Comparison of ENCODE assay signal across 20 cellular contexts in the genomic region with DNA sequence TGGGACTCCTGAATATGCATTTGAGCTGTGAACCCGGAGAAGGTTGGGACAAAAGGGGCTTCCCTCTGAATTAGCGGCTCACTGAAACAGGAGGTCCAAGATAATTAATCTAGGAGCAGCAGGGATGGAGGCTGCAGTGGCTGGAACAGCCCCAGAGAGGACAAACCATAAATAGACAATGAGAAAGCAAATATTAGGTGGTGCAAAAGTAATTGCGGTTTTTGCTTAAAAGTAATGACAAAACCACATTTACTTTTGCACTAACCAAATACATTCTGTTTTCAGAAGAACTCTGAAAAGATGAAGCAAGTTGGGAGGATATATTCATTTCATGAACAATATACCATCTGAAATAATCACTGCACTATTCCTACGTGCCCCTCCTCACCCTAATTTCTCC.
DNase-seq lines count a peak whose midpoint lies in the region; ATAC-seq, FAIRE-seq and TF ChIP-seq lines count a peak whose summit lies in the region.
"Had no signal": no experiment of that assay in that cellular context is flagged by ENCODE, and none has a peak within 500 bp of the region (broad histone marks: within the 10 kb centered on the region; RNA-seq: fewer than 3 reads in every experiment).

No MANE protein-coding gene starts in this region.

- H3K79me2 ChIP-seq in HepG2 (ENCODE audit: insufficient read depth, low read length) = no peaks in the 10 kb centered on the region

- no peak overlapping the region for H3K27ac ChIP-seq in HepG2 (ENCODE audit: extremely low read length, insufficient read depth, low read length)
- H3K27ac ChIP-seq in right lobe of liver = no peak overlapping the region
- H3K27ac ChIP-seq in endodermal cell (ENCODE audit: low read depth, low read length) = peak overlapping the region; percentile 85
- H3K27ac ChIP-seq: 22Rv1 had no signal

- H3K36me3 ChIP-seq in HepG2 (replicated peaks in 1 of 2; ENCODE audit: control insufficient read depth in 1 of 2, insufficient read depth in 2 of 2, low read length in 2 of 2) (no peaks in the 10 kb centered on the region), right lobe of liver (no peaks in the 10 kb centered on the region), endodermal cell (ENCODE audit: control insufficient read depth, insufficient read depth, low read length) (no peaks in the 10 kb centered on the region)

- TF ChIP-seq CTCF in HepG2 (CRISPR knock-in tag; IDR thresholded peaks at IDR 0.05) (no peak), right lobe of liver (IDR thresholded peaks at IDR 0.05) (no peak), endodermal cell (conservative IDR thresholded peaks at IDR 0.05) (no peak), neural crest cell (conservative IDR thresholded peaks at IDR 0.05) (no peak), GM13977 (IDR thresholded peaks at IDR 0.05; ENCODE audit: extremely low read depth, insufficient read depth, missing control alignments) (no peak)

- H3K4me1 Mint-ChIP-seq in endodermal cell = no peaks in the 10 kb centered on the region
- H3K4me1 Mint-ChIP-seq in neural crest cell = peaks cover 32% of the 10 kb centered on the region
- H3K4me1 Mint-ChIP-seq: CD14-positive monocyte had no signal

- H3K4me1 ChIP-seq in HepG2 (ENCODE audit: insufficient read depth, low read length) (peaks cover 18% of the 10 kb centered on the region), right lobe of liver (peaks cover 0 to 20% (median 10%) of the 10 kb centered on the region in 4 donors), endodermal cell (ENCODE audit: control insufficient read depth, insufficient read depth, low read length) (no peaks in the 10 kb centered on the region)

- TF ChIP-seq RAD21 in HepG2 (CRISPR knock-in tag; IDR thresholded peaks at IDR 0.05) = no peak

- ATAC-seq in HepG2 = no peak
- ATAC-seq in right lobe of liver = no peak
- ATAC-seq in HG02642 (IDR thresholded peaks at IDR 0.05; ENCODE audit: poor library complexity, unreplicated experiment) = no peak
- ATAC-seq in GM18519 (IDR thresholded peaks at IDR 0.05; ENCODE audit: low FRiP score, unreplicated experiment) = no peak
- ATAC-seq: CD8-positive, alpha-beta T cell; HCT116 had no signal

- peaks cover 3% of the 10 kb centered on the region for H3K27me3 Mint-ChIP-seq in endodermal cell (ENCODE audit: insufficient read depth)
- no peaks in the 10 kb centered on the region for H3K27me3 Mint-ChIP-seq in neural crest cell (ENCODE audit: low read depth)

- H3K4me3 ChIP-seq in HepG2 (replicated peaks in 1 of 3; ENCODE audit: insufficient read depth in 1 of 3, low read depth in 2 of 3, low read length in 3 of 3) = no peak overlapping the region
- no peak overlapping the region for H3K4me3 ChIP-seq in right lobe of liver
- no peak overlapping the region for H3K4me3 ChIP-seq in endodermal cell (ENCODE audit: low read length)

- H3K36me3 Mint-ChIP-seq in endodermal cell (ENCODE audit: low read depth) = no peaks in the 10 kb centered on the region
- H3K36me3 Mint-ChIP-seq in neural crest cell (ENCODE audit: low read depth) = peaks cover 11% of the 10 kb centered on the region
- H3K36me3 Mint-ChIP-seq: CD14-positive monocyte; CD8-positive, alpha-beta T cell had no signal

- no peak overlapping the region for H3K4me2 ChIP-seq in HepG2 (ENCODE audit: low read depth, low read length)

- no peak for TF ChIP-seq EP300 in HepG2 (IDR thresholded peaks at IDR 0.05; ENCODE audit: low read depth in 2 of 2, low read length in 2 of 2)
- no peak for TF ChIP-seq EP300 in HepG2 (CRISPR knock-in tag; IDR thresholded peaks at IDR 0.05; ENCODE audit: borderline replicate concordance)

- no peak for FAIRE-seq in HepG2 (lab: Jason Lieb, UNC)
- FAIRE-seq: D721Med, G401.6, GM12892, H1 had no signal

- H3K4me3 Mint-ChIP-seq in endodermal cell (no peak overlapping the region), neural crest cell (no peak overlapping the region)
- H3K4me3 Mint-ChIP-seq: CD14-positive monocyte; CD8-positive, alpha-beta T cell had no signal

- H3K27me3 ChIP-seq in HepG2 (ENCODE audit: control insufficient read depth in 1 of 2, insufficient read depth in 2 of 2, low read length in 2 of 2) (peaks cover 0 to 7% of the 10 kb centered on the region in 2 experiments; a peak in 1 of 5 replicates), right lobe of liver (no peaks in the 10 kb centered on the region), endodermal cell (ENCODE audit: control insufficient read depth, insufficient read depth, low read length, poor library complexity, severe bottlenecking) (no peaks in the 10 kb centered on the region)

- BruUV-seq in HepG2 (replicated peaks; lab: Mats Ljungman, UMichigan) = no TSS peak

- H3K9me3 Mint-ChIP-seq in endodermal cell = no peaks in the 10 kb centered on the region
- H3K9me3 Mint-ChIP-seq in neural crest cell = peaks cover 16% of the 10 kb centered on the region
- H3K9me3 Mint-ChIP-seq: CD8-positive, alpha-beta T cell had no signal

- in situ Hi-C loops in HepG2 (cut with HindIII; ENCODE audit: extremely low pct_ligation_motif_present, low pct_unique_long_range_greater_than_20kb) (no loop called here), GM13977 (cut with MboI; ENCODE audit: low pct_unique_long_range_greater_than_20kb, low sequenced_read_pairs, unreplicated experiment) (no loop called here)

- H4K20me1 ChIP-seq in HepG2 (ENCODE audit: insufficient read depth, low read length) = no peaks in the 10 kb centered on the region

- no peak overlapping the region for H3K9ac ChIP-seq in HepG2 (ENCODE audit: insufficient read depth, low read depth, low read length)
- no peak overlapping the region for H3K9ac ChIP-seq in endodermal cell (ENCODE audit: extremely low read depth, low read length, poor library complexity, severe bottlenecking)

- TF ChIP-seq POLR2A in HepG2 (IDR thresholded peaks at IDR 0.05; ENCODE audit: insufficient read depth in 1 of 2, low read depth in 2 of 2, low read length in 2 of 2) (no peak), right lobe of liver (IDR thresholded peaks at IDR 0.05) (no peak)

- POLR2A ChIA-PET in HepG2 (lab: Yijun Ruan, JAX) = no interaction called here

- DNase-seq in HepG2 (ENCODE audit: low spot score) (no peak), right lobe of liver (no peak), endodermal cell (no peak), neural crest cell (ENCODE audit: low read depth, low spot score) (no peak), GM13977 (ENCODE audit: low spot score) (no peak), pons (ENCODE audit: low spot score) (no peak)
- DNase-seq: CD8-positive, alpha-beta T cell; COR-L47; DMS153; DMS79 treated with DMSO at 0.1 percent for 48 hours; EL had no signal

- H3K27ac Mint-ChIP-seq in endodermal cell (no peak overlapping the region), neural crest cell (ENCODE audit: unreplicated experiment) (peak overlapping the region; percentile 83)
- H3K27ac Mint-ChIP-seq: CD14-positive monocyte; CD8-positive, alpha-beta T cell had no signal

- intact Hi-C loops in HepG2 (cut with micrococcal nuclease; ENCODE audit: unreplicated experiment) (no loop called here), right lobe of liver (cut with DNase I) (no loop called here)

- no peaks in the 10 kb centered on the region for H3K9me3 ChIP-seq in HepG2 (ENCODE audit: low read length)
- H3K9me3 ChIP-seq in right lobe of liver = no peaks in the 10 kb centered on the region
- no peaks in the 10 kb centered on the region for H3K9me3 ChIP-seq in endodermal cell (ENCODE audit: control insufficient read depth, low read length)

- H2AFZ ChIP-seq in HepG2 (ENCODE audit: low read length) = no peak overlapping the region

- WGBS in HepG2 (ENCODE audit: low lambda C conversion rate) = 33% methylated on average over 4 of the region's 4 CpGs
- 65% methylated on average over 4 of the region's 4 CpGs for WGBS in right lobe of liver (ENCODE audit: insufficient coverage, low coverage, low lambda C conversion rate, missing lambda C conversion rate)
- WGBS in endodermal cell (ENCODE audit: insufficient coverage in 1 of 2, insufficient read length in 1 of 2), 2 experiments = 40 to 62% methylated on average over 3 to 4 of the region's 4 CpGs

- CTCF ChIA-PET in HepG2 (lab: Yijun Ruan, JAX; ENCODE audit: low intra/inter-chr PET ratio, low total read pairs) = no interaction called here

TF ChIP-seq in HepG2, 621 proteins besides CTCF, POLR2A, EP300 and RAD21 (continues in another document):
- TF ChIP-seq CBFB (CRISPR knock-in tag; IDR thresholded peaks at IDR 0.05) = no peak
